ENCODE assay signal across 1 cellular context in the genomic region with DNA sequence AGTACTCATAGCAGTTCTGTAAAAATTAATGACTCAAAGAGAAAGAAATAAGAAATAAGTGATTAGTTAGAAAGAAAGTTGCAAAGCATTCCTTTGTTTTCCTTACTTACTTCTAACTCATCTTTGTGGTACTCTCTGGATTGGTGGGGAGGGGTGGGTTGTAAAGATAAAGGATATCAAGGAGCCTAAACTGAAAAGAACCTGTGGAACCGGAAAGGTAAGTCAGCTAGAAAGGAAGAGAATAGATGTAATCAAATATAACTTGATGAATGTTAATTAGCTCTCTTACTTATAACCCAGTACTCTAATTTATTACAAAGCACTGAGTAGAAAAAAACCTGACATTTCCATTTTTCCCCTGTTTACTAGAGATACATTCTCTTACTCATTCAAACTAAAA.
TF ChIP-seq lines count a peak whose summit lies in the region.

No MANE protein-coding gene starts in this region.

TF ChIP-seq in GM23338, 12 proteins besides CTCF, POLR2A, EP300 and RAD21 (continued from another document):
- TF ChIP-seq ZNF331 (CRISPR knock-in tag; IDR thresholded peaks at IDR 0.05; ENCODE audit: low read depth) = no peak
- TF ChIP-seq, protein P1, sequence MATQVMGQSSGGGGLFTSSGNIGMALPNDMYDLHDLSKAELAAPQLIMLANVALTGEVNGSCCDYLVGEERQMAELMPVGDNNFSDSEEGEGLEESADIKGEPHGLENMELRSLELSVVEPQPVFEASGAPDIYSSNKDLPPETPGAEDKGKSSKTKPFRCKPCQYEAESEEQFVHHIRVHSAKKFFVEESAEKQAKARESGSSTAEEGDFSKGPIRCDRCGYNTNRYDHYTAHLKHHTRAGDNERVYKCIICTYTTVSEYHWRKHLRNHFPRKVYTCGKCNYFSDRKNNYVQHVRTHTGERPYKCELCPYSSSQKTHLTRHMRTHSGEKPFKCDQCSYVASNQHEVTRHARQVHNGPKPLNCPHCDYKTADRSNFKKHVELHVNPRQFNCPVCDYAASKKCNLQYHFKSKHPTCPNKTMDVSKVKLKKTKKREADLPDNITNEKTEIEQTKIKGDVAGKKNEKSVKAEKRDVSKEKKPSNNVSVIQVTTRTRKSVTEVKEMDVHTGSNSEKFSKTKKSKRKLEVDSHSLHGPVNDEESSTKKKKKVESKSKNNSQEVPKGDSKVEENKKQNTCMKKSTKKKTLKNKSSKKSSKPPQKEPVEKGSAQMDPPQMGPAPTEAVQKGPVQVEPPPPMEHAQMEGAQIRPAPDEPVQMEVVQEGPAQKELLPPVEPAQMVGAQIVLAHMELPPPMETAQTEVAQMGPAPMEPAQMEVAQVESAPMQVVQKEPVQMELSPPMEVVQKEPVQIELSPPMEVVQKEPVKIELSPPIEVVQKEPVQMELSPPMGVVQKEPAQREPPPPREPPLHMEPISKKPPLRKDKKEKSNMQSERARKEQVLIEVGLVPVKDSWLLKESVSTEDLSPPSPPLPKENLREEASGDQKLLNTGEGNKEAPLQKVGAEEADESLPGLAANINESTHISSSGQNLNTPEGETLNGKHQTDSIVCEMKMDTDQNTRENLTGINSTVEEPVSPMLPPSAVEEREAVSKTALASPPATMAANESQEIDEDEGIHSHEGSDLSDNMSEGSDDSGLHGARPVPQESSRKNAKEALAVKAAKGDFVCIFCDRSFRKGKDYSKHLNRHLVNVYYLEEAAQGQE (IDR thresholded peaks at IDR 0.05; ENCODE audit: unreplicated experiment) = no peak
- no peak for TF ChIP-seq ZNF114 (CRISPR knock-in tag; IDR thresholded peaks at IDR 0.05)
- TF ChIP-seq EZH2 (IDR thresholded peaks at IDR 0.05; ENCODE audit: low read depth, unreplicated experiment) = no peak
- no peak for TF ChIP-seq NANOG (IDR thresholded peaks at IDR 0.05; ENCODE audit: borderline replicate concordance)
- no peak for TF ChIP-seq EZH2phosphoT487 (IDR thresholded peaks at IDR 0.05; ENCODE audit: unreplicated experiment)
- TF ChIP-seq JUNB (IDR thresholded peaks at IDR 0.05; ENCODE audit: unreplicated experiment) = no peak
- no peak for TF ChIP-seq POLR2AphosphoS5 (IDR thresholded peaks at IDR 0.05; ENCODE audit: low read depth)
